8 cellular contexts compared by ENCODE assay signal in genomic region chr15:40069178-40070165, GRCh38. TPM values are rescaled to one million over a fixed set of nuclear protein-coding genes. Genes with fewer than 3 reads are reported as not detected.
DNase-seq lines count a peak whose midpoint lies in the region; ATAC-seq and TF ChIP-seq lines count a peak whose summit lies in the region.

No MANE protein-coding gene starts in this region.

- H3K27ac Mint-ChIP-seq in activated B cell treated with CpG ODN at 0.5 μM for 24 hours, result peak overlapping the region; percentile 83

- CTCF ChIA-PET in activated B cell treated with CpG ODN at 0.5 μM for 24 hours (lab: Charles Lee), result interaction anchor here (0.9 to 2.2 kb wide), 3 partner anchors 24 to 35 kb away, joined by 5 to 7 read pairs (median 5); no protein-coding TSS in a partner anchor

- H3K9me3 Mint-ChIP-seq in activated B cell treated with CpG ODN at 0.5 μM for 24 hours, result no peaks in the 10 kb centered on the region

- no peaks in the 10 kb centered on the region for H3K36me3 ChIP-seq in H7 (replicated peaks; ENCODE audit: control insufficient read depth, insufficient read depth, low read length)

- no peaks in the 10 kb centered on the region for H3K36me3 Mint-ChIP-seq in activated B cell treated with CpG ODN at 0.5 μM for 24 hours (ENCODE audit: low read depth)

- POLR2A ChIA-PET in activated B cell treated with CpG ODN at 0.5 μM for 24 hours (lab: Charles Lee), result interaction anchor here (0.6 to 14.3 kb wide), 11 partner anchors 8 to 698 kb away, joined by 3 to 472 read pairs (median 5); partner anchors contain the start of gene BMF

- H3K4me3 Mint-ChIP-seq in activated B cell treated with CpG ODN at 0.5 μM for 24 hours, result peak overlapping the region; percentile 60

- peaks cover 48% of the 10 kb centered on the region for H3K4me1 Mint-ChIP-seq in activated B cell treated with CpG ODN at 0.5 μM for 24 hours

- no peaks in the 10 kb centered on the region for H3K27me3 ChIP-seq in H7 (ENCODE audit: control insufficient read depth, insufficient read depth, low read length)

- ATAC-seq in activated B cell treated with CpG ODN at 0.5 μM for 24 hours (ENCODE audit: low read depth) (peak; percentile 76), sciatic nerve (peak; percentile 85), GM21723 (IDR thresholded peaks at IDR 0.05; ENCODE audit: unreplicated experiment) (no peak)

- H3K27me3 Mint-ChIP-seq in activated B cell treated with CpG ODN at 0.5 μM for 24 hours, result no peaks in the 10 kb centered on the region

- intact Hi-C loops in activated B cell treated with CpG ODN at 0.5 μM for 24 hours (cut with micrococcal nuclease) (loop anchor here (1.0 kb wide), 5 partner anchors 10 to 36 kb away; no protein-coding TSS in a partner anchor), sciatic nerve (cut with DNase I) (no loop called here)

- no peak for TF ChIP-seq CTCF in activated B cell treated with CpG ODN at 0.5 μM for 24 hours (IDR thresholded peaks at IDR 0.05)

- DNase-seq in EL (peak; percentile 48), H7 (peak; percentile 92), NCI-H1436 treated with DMSO at 0.1 percent for 48 hours (lab: John Stamatoyannopoulos, UW) (peak; percentile 12), activated B cell treated with CpG ODN at 0.5 μM for 24 hours (peak; percentile 59), hepatic stellate cell (ENCODE audit: low spot score) (peak; percentile 70), sciatic nerve (ENCODE audit: low spot score) (peak; percentile 91), T-helper 1 cell (no peak)

- H3K4me3 ChIP-seq in H7 (ENCODE audit: insufficient read depth, low read depth, low read length), result no peak overlapping the region

RNA-seq across cellular contexts. Expression of gene SRP14, which starts 30.5 kb away (rescaled TPM):
- 148 and 156 TPM in 2 replicates for total RNA-seq in H7 (2014; rRNA removed; shearing (Covaris generic))
- 183 and 217 TPM in 2 replicates for total RNA-seq in activated B cell treated with CpG ODN at 0.5 μM for 24 hours
- 150 TPM for total RNA-seq in sciatic nerve

RNA-seq across cellular contexts. Expression of gene BMF, which starts 39.2 kb away (rescaled TPM):
- 11.9 and 12.4 TPM in 2 replicates for total RNA-seq in H7 (2014; rRNA removed; shearing (Covaris generic))
- 353 and 376 TPM in 2 replicates for total RNA-seq in activated B cell treated with CpG ODN at 0.5 μM for 24 hours
- 15.0 TPM for total RNA-seq in sciatic nerve

Comparison
In these comparisons a context has a peak if more than half of its experiments do, and no peak if none do; other contexts are left out.
1. DNase-seq: peak in EL (single experiment), H7 (single experiment), NCI-H1436 treated with DMSO at 0.1 percent for 48 hours (single experiment), activated B cell treated with CpG ODN at 0.5 μM for 24 hours (single experiment), hepatic stellate cell (single experiment) and sciatic nerve (single experiment); none in T-helper 1 cell (0 of 5).
2. RNA of gene BMF, which starts 39.2 kb away (total RNA-seq): 353 to 376 TPM in activated B cell treated with CpG ODN at 0.5 μM for 24 hours; 15.0 TPM in sciatic nerve (single experiment) and 11.9 to 12.4 TPM in H7; every median in the first group is over 10 times any median in the second.